ENCODE assay signal across 28 cellular contexts in genomic region chr11:131503017-131503416, GRCh38.
"Had no signal": no experiment of that assay in that cellular context is flagged by ENCODE, and none has a peak within 500 bp of the region (broad histone marks: within the 10 kb centered on the region; RNA-seq: fewer than 3 reads in every experiment).

No MANE protein-coding gene starts in this region.

- H3K4me1 ChIP-seq: colonic mucosa, esophagus muscularis mucosa, foreskin keratinocyte, gastroesophageal sphincter, heart right ventricle, lower lobe of right lung, pancreas, transverse colon, vagina had no signal

- H3K36me3 ChIP-seq: colonic mucosa, esophagus muscularis mucosa, gastroesophageal sphincter, heart right ventricle, lower lobe of right lung, pancreas, thoracic aorta, transverse colon, vagina had no signal

- H3K9me3 ChIP-seq: colonic mucosa, esophagus muscularis mucosa, gastroesophageal sphincter, heart right ventricle, lower lobe of right lung, pancreas, thoracic aorta, transverse colon, vagina had no signal

- H3K4me3 ChIP-seq: colonic mucosa, esophagus muscularis mucosa, gastroesophageal sphincter, heart right ventricle, lower lobe of right lung, pancreas, smooth muscle cell, thoracic aorta, transverse colon, vagina had no signal

- DNase-seq: colonic mucosa; effector CD8-positive, alpha-beta T cell; heart right ventricle; hippocampal formation; kidney glomerular epithelial cell; left ventricle myocardium superior; lower lobe of right lung; natural killer cell; occipital lobe; pancreas; stimulated activated CD4-positive, alpha-beta T cell treated with anti-CD3 and anti-CD28 coated beads, Interleukin-12 subunit alpha, Interleukin-12 subunit beta, amount 100 ng/mL, for 4 hours; stimulated activated CD4-positive, alpha-beta T cell treated with anti-CD3 and anti-CD28 coated beads, Interleukin-1b, Interleukin-23, amount 100 ng/mL, for 48 hours; stimulated activated CD4-positive, alpha-beta T cell treated with anti-CD3 and anti-CD28 coated beads, Interleukin-4, amount 100 ng/mL, for 1 hour; stimulated activated CD8-positive, alpha-beta memory T cell treated with anti-CD3 and anti-CD28 coated beads, Interleukin-4, amount 100 ng/mL, for 48 hours; stimulated activated naive CD4-positive, alpha-beta T cell; transverse colon had no signal

- FAIRE-seq: endothelial cell of umbilical vein, islet of Langerhans, pancreas had no signal

- H3K27ac Mint-ChIP-seq: dendritic cell treated with granulocyte-macrophage colony-stimulating factor and Interleukin-4, amounts not matched to agents 40 ng/mL and 50 ng/mL, for 4 days; memory B cell; natural killer cell; progenitor cell of endocrine pancreas had no signal

- H3K27me3 Mint-ChIP-seq: dendritic cell treated with granulocyte-macrophage colony-stimulating factor and Interleukin-4, amounts not matched to agents 40 ng/mL and 50 ng/mL, for 4 days had no signal

- H3K27ac ChIP-seq: colonic mucosa, esophagus muscularis mucosa, foreskin keratinocyte, gastroesophageal sphincter, heart right ventricle, lower lobe of right lung, pancreas, thoracic aorta, transverse colon, vagina had no signal

- H3K4me2 ChIP-seq: smooth muscle cell had no signal

- ATAC-seq: foreskin keratinocyte, gastroesophageal sphincter, left ventricle myocardium superior, natural killer cell, pancreas, sciatic nerve had no signal

- H3K9me3 Mint-ChIP-seq: dendritic cell treated with granulocyte-macrophage colony-stimulating factor and Interleukin-4, amounts not matched to agents 40 ng/mL and 50 ng/mL, for 4 days had no signal

- H3K4me3 Mint-ChIP-seq: dendritic cell treated with granulocyte-macrophage colony-stimulating factor and Interleukin-4, amounts not matched to agents 40 ng/mL and 50 ng/mL, for 4 days; memory B cell; natural killer cell had no signal

- H3K27me3 ChIP-seq: colonic mucosa, foreskin keratinocyte, pancreas, transverse colon, vagina had no signal

- H3K4me1 Mint-ChIP-seq: memory B cell, natural killer cell had no signal
